Comparison of ENCODE assay signal across 11 cellular contexts in genomic region chr1:88354256-88354655, GRCh38.
"Had no signal": no experiment of that assay in that cellular context is flagged by ENCODE, and none has a peak within 500 bp of the region (broad histone marks: within the 10 kb centered on the region; RNA-seq: fewer than 3 reads in every experiment).

No MANE protein-coding gene starts in this region.

- H3K36me3 ChIP-seq: HAP-1 had no signal

- H3K4me1 Mint-ChIP-seq: GM23338, H9 had no signal

- H3K9ac ChIP-seq: GM23248 had no signal

- H3K9me3 ChIP-seq: HAP-1 had no signal

- FAIRE-seq: H1, H54 had no signal

- H3K27ac Mint-ChIP-seq: GM23338, H9, HFFc6 had no signal

- H3K4me3 ChIP-seq: GM23248, GM23338, HAP-1 had no signal

- H3K4me3 Mint-ChIP-seq: GM23338, H9, HFFc6 had no signal

- H3K27ac ChIP-seq: GM23248 had no signal

- H3K4me1 ChIP-seq: HAP-1 had no signal

- H2AFZ ChIP-seq: GM23248, GM23338 had no signal

- H3K9me3 Mint-ChIP-seq: GM23338, H9 had no signal

- H3K4me2 ChIP-seq: GM23338 had no signal

- ATAC-seq: GM23338, HCT116 had no signal

- DNase-seq: GM23248, GOT3, H7, H9, HCEC 1CT, HFFc6 had no signal
